Comparison of ENCODE assay signal across 1 cellular context in genomic region chr3:38000965-38001455, GRCh38.
TF ChIP-seq lines count a peak whose summit lies in the region.

No MANE protein-coding gene starts in this region.

TF ChIP-seq in H1, 55 proteins besides CTCF, POLR2A, EP300 and RAD21:
- TF ChIP-seq RBBP5 (IDR thresholded peaks at IDR 0.05; ENCODE audit: borderline replicate concordance, low read depth, low read length): no peak
- TF ChIP-seq FOSL1 (IDR thresholded peaks at IDR 0.05; ENCODE audit: insufficient read depth, low read depth, low read length): no peak
